Comparison of ENCODE assay signal across 21 cellular contexts in genomic region chr9:127216210-127216887, GRCh38.
"Had no signal": no experiment of that assay in that cellular context is flagged by ENCODE, and none has a peak within 500 bp of the region (broad histone marks: within the 10 kb centered on the region; RNA-seq: fewer than 3 reads in every experiment).

No MANE protein-coding gene starts in this region.

- H3K9me3 ChIP-seq: colonic mucosa, gastrocnemius medialis, heart right ventricle, left ventricle myocardium inferior, lower lobe of right lung, pancreas, thoracic aorta, transverse colon had no signal

- H3K4me1 Mint-ChIP-seq: neural crest cell had no signal

- H3K27me3 ChIP-seq: colonic mucosa, gastrocnemius medialis, heart right ventricle, pancreas, transverse colon had no signal

- ATAC-seq: gastrocnemius medialis; heart right ventricle; left cardiac atrium; lower lobe of right lung; naive thymus-derived CD4-positive, alpha-beta T cell; pancreas; right cardiac atrium; stimulated activated naive CD8-positive, alpha-beta T cell treated with anti-CD3 and anti-CD28 coated beads, Interleukin-15, Interleukin-2, amounts not matched to agents 100 U/mL and 50 U/mL, for 24 hours had no signal

- H3K4me3 Mint-ChIP-seq: naive thymus-derived CD4-positive, alpha-beta T cell; neural crest cell had no signal

- H3K36me3 ChIP-seq: colonic mucosa, gastrocnemius medialis, lower lobe of right lung, pancreas, thoracic aorta, transverse colon had no signal

- H3K27ac Mint-ChIP-seq: naive thymus-derived CD4-positive, alpha-beta T cell; progenitor cell of endocrine pancreas had no signal

- H3K4me1 ChIP-seq: colonic mucosa, gastrocnemius medialis, pancreas, transverse colon had no signal

- H3K9me3 Mint-ChIP-seq: naive thymus-derived CD4-positive, alpha-beta T cell; neural crest cell had no signal

- FAIRE-seq: islet of Langerhans, pancreas, small intestine had no signal

- H3K4me3 ChIP-seq: colonic mucosa, gastrocnemius medialis, heart right ventricle, left ventricle myocardium inferior, lower lobe of right lung, pancreas, thoracic aorta, transverse colon had no signal

- H3K27ac ChIP-seq: colonic mucosa, gastrocnemius medialis, heart right ventricle, left ventricle myocardium inferior, lower lobe of right lung, pancreas, thoracic aorta, transverse colon had no signal

- DNase-seq: colonic mucosa; dermis blood vessel endothelial cell; erythroblast; gastrocnemius medialis; heart right ventricle; left cardiac atrium; left ventricle myocardium inferior; lower lobe of right lung; mesenchymal stem cell; naive thymus-derived CD4-positive, alpha-beta T cell; nucleus accumbens; small intestine; stimulated activated CD4-positive, alpha-beta T cell treated with anti-CD3 and anti-CD28 coated beads, Interleukin-12 subunit alpha, Interleukin-12 subunit beta, amount 100 ng/mL, for 4 hours; stimulated activated naive CD8-positive, alpha-beta T cell treated with anti-CD3 and anti-CD28 coated beads, Interleukin-15, Interleukin-2, amounts not matched to agents 100 U/mL and 50 U/mL, for 24 hours; transverse colon had no signal

- H3K36me3 Mint-ChIP-seq: naive thymus-derived CD4-positive, alpha-beta T cell had no signal
